8 cellular contexts compared by ENCODE assay signal in genomic region chr3:195162033-195162669, GRCh38.
DNase-seq lines count a peak whose midpoint lies in the region; ATAC-seq and TF ChIP-seq lines count a peak whose summit lies in the region.

No MANE protein-coding gene starts in this region.

- CTCF ChIA-PET in PC-9 (lab: Charles Lee): interaction anchor here (0.7 kb wide), 1 partner anchor 284 kb away, joined by 3 read pairs; no protein-coding TSS in a partner anchor

- H3K4me1 ChIP-seq in gastrocnemius medialis (peaks cover 14 to 29% of the 10 kb centered on the region in 2 donors), PC-9 (replicated peaks; ENCODE audit: insufficient read depth) (0 out of 2 replicates have a peak, but pooled peaks cover 7% of the 10 kb centered on the region)

- peak overlapping the region; percentile 29 for H3K4me3 Mint-ChIP-seq in central memory CD8-positive, alpha-beta T cell

- TF ChIP-seq POLR2A in GM19193 (IDR thresholded peaks at IDR 0.05; ENCODE audit: extremely low read depth, insufficient read depth, insufficient read length) (peak; percentile 34), gastrocnemius medialis (IDR thresholded peaks at IDR 0.05) (no peak)

- H3K27ac Mint-ChIP-seq in central memory CD8-positive, alpha-beta T cell (ENCODE audit: low read depth): peak overlapping the region; percentile 4

- no peak overlapping the region for H3K4me3 ChIP-seq in gastrocnemius medialis
- no peak overlapping the region for H3K4me3 ChIP-seq in PC-9

- H2AFZ ChIP-seq in PC-9: no peak overlapping the region

- POLR2A ChIA-PET in PC-9 (lab: Charles Lee; ENCODE audit: unreplicated experiment): interaction anchor here (0.6 to 0.8 kb wide), 2 partner anchors 22 to 24 kb away, joined by 4 to 7 read pairs; no protein-coding TSS in a partner anchor

- intact Hi-C loops in gastrocnemius medialis (cut with DNase I; ENCODE audit: low total_unique reads): no loop called here
- intact Hi-C loops in PC-9 (cut with micrococcal nuclease; ENCODE audit: unreplicated experiment): no loop called here

- in situ Hi-C loops in gastrocnemius medialis (cut with MboI; ENCODE audit: low sequenced_read_pairs in 4 of 4): no loop called here

- H3K9me3 ChIP-seq in gastrocnemius medialis (no peaks in the 10 kb centered on the region), PC-9 (ENCODE audit: insufficient read depth, low read depth) (no peaks in the 10 kb centered on the region)

- no peaks in the 10 kb centered on the region for H3K9me2 ChIP-seq in PC-9 (ENCODE audit: insufficient read depth)

- no peaks in the 10 kb centered on the region for H3K79me2 ChIP-seq in PC-9 (ENCODE audit: low read depth)

- no peaks in the 10 kb centered on the region for H3K36me3 ChIP-seq in gastrocnemius medialis
- no peaks in the 10 kb centered on the region for H3K36me3 ChIP-seq in PC-9 (ENCODE audit: low read depth)

- H3K36me3 Mint-ChIP-seq in central memory CD8-positive, alpha-beta T cell (ENCODE audit: insufficient read depth): no peaks in the 10 kb centered on the region

- ATAC-seq in HG03280 (IDR thresholded peaks at IDR 0.05; ENCODE audit: unreplicated experiment) (peak; percentile 45), gastrocnemius medialis (peak in 1 of 2 donors; percentile 23)
- ATAC-seq in central memory CD8-positive, alpha-beta T cell (replicated peaks; ENCODE audit: extremely low read depth, poor library complexity, severe bottlenecking): peak; percentile 71

- H3K27me3 Mint-ChIP-seq in central memory CD8-positive, alpha-beta T cell: no peaks in the 10 kb centered on the region

- peak in 1 of 2 donors; percentile 14 for DNase-seq in central memory CD8-positive, alpha-beta T cell (ENCODE audit: low spot score in 2 of 2)
- DNase-seq in gastrocnemius medialis (no peak), occipital lobe (lab: John Stamatoyannopoulos, UW) (no peak), PC-9 (no peak), GM03348 (ENCODE audit: low spot score) (no peak), NCI-H2029 (lab: John Stamatoyannopoulos, UW) (no peak)

- H3K4me2 ChIP-seq in PC-9: no peak overlapping the region

- no peaks in the 10 kb centered on the region for H3K9me3 Mint-ChIP-seq in central memory CD8-positive, alpha-beta T cell

- H3K27ac ChIP-seq in gastrocnemius medialis (peak overlapping the region in 3 of 4 donors; percentile 47 to 62 (median 58)), PC-9 (no peak overlapping the region)

- H3K4me1 Mint-ChIP-seq in central memory CD8-positive, alpha-beta T cell: peaks cover 42% of the 10 kb centered on the region

- H3K27me3 ChIP-seq in gastrocnemius medialis (no peaks in the 10 kb centered on the region), PC-9 (ENCODE audit: insufficient read depth, low read depth) (no peaks in the 10 kb centered on the region)

- H4K20me1 ChIP-seq in PC-9 (ENCODE audit: insufficient read depth): no peaks in the 10 kb centered on the region

- no peak for TF ChIP-seq CTCF in gastrocnemius medialis (IDR thresholded peaks at IDR 0.05 in 4 of 5, conservative IDR thresholded peaks at IDR 0.05 in 1 of 5)
- TF ChIP-seq CTCF in PC-9 (conservative IDR thresholded peaks at IDR 0.05): no peak

- BruUV-seq in PC-9 (replicated peaks; lab: Mats Ljungman, UMichigan): no TSS peak

- H3F3A ChIP-seq in PC-9 (ENCODE audit: insufficient read depth, low read depth): no peaks in the 10 kb centered on the region
